9 cellular contexts compared by ENCODE assay signal in genomic region chr10:89373916-89374711, GRCh38. TPM values are rescaled to one million over a fixed set of nuclear protein-coding genes. Genes with fewer than 3 reads are reported as not detected.
A peak's percentile ranks its signal among the peaks of the same experiment; 100 is the strongest.
DNase-seq lines count a peak whose midpoint lies in the region; ATAC-seq and TF ChIP-seq lines count a peak whose summit lies in the region.
"Had no signal": no experiment of that assay in that cellular context is flagged by ENCODE, and none has a peak within 500 bp of the region (broad histone marks: within the 10 kb centered on the region; RNA-seq: fewer than 3 reads in every experiment).

No MANE protein-coding gene starts in this region.

- no peak for TF ChIP-seq EP300 in ovary (IDR thresholded peaks at IDR 0.05)

- POLR2A ChIA-PET in A673 (lab: Charles Lee; ENCODE audit: low non-redundant PET): no interaction called here

- BruUV-seq in A673 (replicated peaks; lab: Mats Ljungman, UMichigan): no TSS peak

- 0 to 10% (median 2%) methylated on average over 3 of the region's 3 CpGs for WGBS in ovary, 3 donors

- H3K36me3 ChIP-seq in ovary (no peaks in the 10 kb centered on the region), A673 (ENCODE audit: insufficient read depth, low read length, poor library complexity, severe bottlenecking) (no peaks in the 10 kb centered on the region)

- intact Hi-C loops in ovary (cut with DNase I): loop anchor here in 1 of 4 donors (5.0 kb wide), 1 partner anchor 37 kb away; no protein-coding TSS in a partner anchor
- intact Hi-C loops in A673 (cut with micrococcal nuclease; ENCODE audit: unreplicated experiment): no loop called here

- peak; percentile 84 for DNase-seq in RPMI7951 (ENCODE audit: low read depth)
- DNase-seq in fibroblast of pulmonary artery (ENCODE audit: low read depth): peak; percentile 96
- peak; percentile 75 to 93 (median 88) for DNase-seq in ovary
- no peak for DNase-seq in stimulated activated CD4-positive, alpha-beta T cell treated with anti-CD3 and anti-CD28 coated beads, Interleukin-12 subunit alpha, Interleukin-12 subunit beta, amount 100 ng/mL, for 4 hours
- no peak for DNase-seq in A673 (ENCODE audit: low spot score)
- DNase-seq in NCI-H1417 treated with DMSO at 0.1 percent for 48 hours (lab: John Stamatoyannopoulos, UW): no peak

- H3K4me3 ChIP-seq in fibroblast of pulmonary artery (replicated peaks; ENCODE audit: low read depth, low read length): peak overlapping the region; percentile 34
- no peak overlapping the region for H3K4me3 ChIP-seq in ovary
- no peak overlapping the region for H3K4me3 ChIP-seq in A673 (ENCODE audit: low read depth, low read length, poor library complexity, severe bottlenecking)
- H3K4me3 ChIP-seq: GM12878 had no signal

- TF ChIP-seq POLR2A in ovary (IDR thresholded peaks at IDR 0.05): no peak

- H3K27ac ChIP-seq in C4-2B (peak overlapping the region; percentile 77), ovary (peak overlapping the region; percentile 17 to 73), A673 (ENCODE audit: low read depth, low read length, poor library complexity, severe bottlenecking) (no peak overlapping the region)

- H3K9me3 ChIP-seq in ovary: no peaks in the 10 kb centered on the region
- no peaks in the 10 kb centered on the region for H3K9me3 ChIP-seq in A673 (ENCODE audit: low read depth, low read length, poor library complexity, severe bottlenecking)

- CTCF ChIA-PET in A673 (lab: Charles Lee): no interaction called here

- H3K27me3 ChIP-seq in ovary (no peaks in the 10 kb centered on the region), A673 (replicated peaks; ENCODE audit: insufficient read depth, low read depth, low read length, poor library complexity) (no peaks in the 10 kb centered on the region)

- no peak for ATAC-seq in HG03095 (IDR thresholded peaks at IDR 0.05; ENCODE audit: unreplicated experiment)
- ATAC-seq: GM12878 had no signal

- H3K4me1 ChIP-seq in ovary (ENCODE audit: insufficient read depth): peaks cover 11% of the 10 kb centered on the region
- peaks cover 10% of the 10 kb centered on the region for H3K4me1 ChIP-seq in A673 (ENCODE audit: insufficient read depth, low read length, poor library complexity, severe bottlenecking)

- TF ChIP-seq CTCF in C4-2B (conservative IDR thresholded peaks at IDR 0.05) (no peak), fibroblast of pulmonary artery (IDR thresholded peaks at IDR 0.05; ENCODE audit: low read length, missing control alignments) (no peak), ovary (IDR thresholded peaks at IDR 0.05) (no peak), A673 (conservative IDR thresholded peaks at IDR 0.05; ENCODE audit: low read depth, low read length) (no peak)

RNA-seq across cellular contexts. Expression of gene IFIT1B, which starts 3.7 kb away (rescaled TPM):
- total RNA-seq in RPMI7951 (2014; rRNA removed; shearing (Covaris generic)): not detected in 2 replicates
- total RNA-seq in ovary: under 1 TPM in 1 of 7 donors, not detected in 6; 0.18 TPM
- polyA plus RNA-seq in ovary: not detected
- total RNA-seq in A673 (2021): not detected in 2 replicates
- total RNA-seq: GM12878 had no signal

RNA-seq across cellular contexts. Expression of gene IFIT1, which starts 18.3 kb away (rescaled TPM):
- total RNA-seq in RPMI7951 (2014; rRNA removed; shearing (Covaris generic)): 29.9 and 36.3 TPM in 2 replicates
- 10 to 100 TPM in 4 of 7 donors, 1 to 10 TPM in 3; 6.4 to 20.4 (median 11.3) TPM for total RNA-seq in ovary
- polyA plus RNA-seq in ovary: 10 to 100 TPM; 23.0 to 56.2 TPM
- 2.4 and 3.2 TPM in 2 replicates for total RNA-seq in A673 (2021)

RNA-seq across cellular contexts. Expression of gene IFIT5, which starts 40.3 kb away (rescaled TPM):
- 20.8 and 28.7 TPM in 2 replicates for total RNA-seq in RPMI7951 (2014; rRNA removed; shearing (Covaris generic))
- total RNA-seq in ovary (10 to 100 TPM in 6 of 7 donors, 1 to 10 TPM in 1; 8.7 to 22.0 (median 17.4) TPM), A673 (2021) (14.2 and 15.8 TPM in 2 replicates)
- polyA plus RNA-seq in ovary: 10 to 100 TPM; 10.6 TPM

RNA-seq across cellular contexts. Expression of gene IFIT3, which starts 46.3 kb away (rescaled TPM):
- 23.4 and 24.0 TPM in 2 replicates for total RNA-seq in RPMI7951 (2014; rRNA removed; shearing (Covaris generic))
- total RNA-seq in ovary (10 to 100 TPM in 3 of 7 donors, 1 to 10 TPM in 4; 5.7 to 16.9 (median 9.9) TPM), A673 (2021) (5.6 and 6.7 TPM in 2 replicates)
- polyA plus RNA-seq in ovary: 10 to 100 TPM; 22.7 to 31.5 TPM

Comparison
In these comparisons a context has a peak if more than half of its experiments do, and no peak if none do; other contexts are left out.
1. DNase-seq: peak in RPMI7951 (single experiment), fibroblast of pulmonary artery (single experiment) and ovary (5 of 5); none in stimulated activated CD4-positive, alpha-beta T cell treated with anti-CD3 and anti-CD28 coated beads, Interleukin-12 subunit alpha, Interleukin-12 subunit beta, amount 100 ng/mL, for 4 hours (single experiment), A673 (single experiment) and NCI-H1417 treated with DMSO at 0.1 percent for 48 hours (single experiment).